Comparison of ENCODE assay signal across 8 cellular contexts in genomic region chr2:238848566-238848940, GRCh38. TPM values are rescaled to one million over a fixed set of nuclear protein-coding genes. Genes with fewer than 3 reads are reported as not detected.
DNase-seq lines count a peak whose midpoint lies in the region; ATAC-seq and TF ChIP-seq lines count a peak whose summit lies in the region.

No MANE protein-coding gene starts in this region.

- H3K27ac ChIP-seq in HUES6 (ENCODE audit: low read depth, low read length), result no peak overlapping the region
- no peak overlapping the region for H3K27ac ChIP-seq in endodermal cell (ENCODE audit: low read depth, low read length)
- peak overlapping the region; percentile 64 for H3K27ac ChIP-seq in lower lobe of right lung
- peak overlapping the region in 5 of 8 donors; percentile 29 to 64 (median 56) for H3K27ac ChIP-seq in spleen

- ATAC-seq in lower lobe of right lung, result peak; percentile 24 to 28

- no peak for TF ChIP-seq CTCF in endodermal cell (conservative IDR thresholded peaks at IDR 0.05)
- TF ChIP-seq CTCF in lower lobe of right lung (IDR thresholded peaks at IDR 0.05), result no peak
- TF ChIP-seq CTCF in spleen (IDR thresholded peaks at IDR 0.05 in 8 of 11, conservative IDR thresholded peaks at IDR 0.05 in 3 of 11), result no peak

- WGBS in endodermal cell (ENCODE audit: insufficient coverage in 1 of 2, insufficient read length in 1 of 2), 2 experiments, result 3 to 4% methylated on average over 5 to 44 of the region's 44 CpGs
- WGBS in spleen, 5 donors, result 0 to 14% (median 11%) methylated on average over 2 to 44 of the region's 44 CpGs

- H3K4me3 ChIP-seq in HUES6 (ENCODE audit: low read depth, low read length) (peak overlapping the region; percentile 62), endodermal cell (ENCODE audit: low read length) (peak overlapping the region; percentile 75), lower lobe of right lung (peak overlapping the region; percentile 63), spleen (peak overlapping the region; percentile 20 to 72 (median 55))

- H3K36me3 Mint-ChIP-seq in endodermal cell (ENCODE audit: low read depth), result no peaks in the 10 kb centered on the region

- no peaks in the 10 kb centered on the region for H3K9me3 ChIP-seq in HUES6 (ENCODE audit: control insufficient read depth, insufficient read depth, low read depth, low read length)
- no peaks in the 10 kb centered on the region for H3K9me3 ChIP-seq in endodermal cell (ENCODE audit: control insufficient read depth, low read length)
- no peaks in the 10 kb centered on the region for H3K9me3 ChIP-seq in lower lobe of right lung
- H3K9me3 ChIP-seq in spleen, result no peaks in the 10 kb centered on the region

- H3K27me3 ChIP-seq in HUES6 (ENCODE audit: control insufficient read depth, insufficient read depth, low read length) (peaks cover 79% of the 10 kb centered on the region), endodermal cell (ENCODE audit: control insufficient read depth, insufficient read depth, low read length, poor library complexity, severe bottlenecking) (peaks cover 85% of the 10 kb centered on the region), lower lobe of right lung (ENCODE audit: low read depth) (peaks cover 68% of the 10 kb centered on the region), spleen (replicated peaks in 1 of 7) (peaks cover 0 to 91% (median 53%) of the 10 kb centered on the region in 7 donors)

- H3K4me1 Mint-ChIP-seq in endodermal cell, result no peaks in the 10 kb centered on the region

- peak overlapping the region; percentile 50 for H3K9ac ChIP-seq in HUES6 (ENCODE audit: low read length)
- H3K9ac ChIP-seq in endodermal cell (ENCODE audit: extremely low read depth, low read length, poor library complexity, severe bottlenecking), result no peak overlapping the region

- H3K36me3 ChIP-seq in HUES6 (ENCODE audit: control insufficient read depth, insufficient read depth, low read length), result no peaks in the 10 kb centered on the region
- no peaks in the 10 kb centered on the region for H3K36me3 ChIP-seq in endodermal cell (ENCODE audit: control insufficient read depth, insufficient read depth, low read length)
- no peaks in the 10 kb centered on the region for H3K36me3 ChIP-seq in lower lobe of right lung
- H3K36me3 ChIP-seq in spleen, result no peaks in the 10 kb centered on the region

- peaks cover 77% of the 10 kb centered on the region for H3K27me3 Mint-ChIP-seq in endodermal cell (ENCODE audit: insufficient read depth)

- no peaks in the 10 kb centered on the region for H3K9me3 Mint-ChIP-seq in endodermal cell

- DNase-seq in endodermal cell, result peak; percentile 59
- DNase-seq in lower lobe of right lung, result no peak
- DNase-seq in spleen, result no peak
- no peak for DNase-seq in stimulated activated CD4-positive, alpha-beta T cell treated with anti-CD3 and anti-CD28 coated beads, Interleukin-1b, Interleukin-23, amount 100 ng/mL, for 48 hours
- no peak for DNase-seq in NCI-H69 (lab: John Stamatoyannopoulos, UW)
- no peak for DNase-seq in AG08396 (ENCODE audit: low spot score)
- no peak for DNase-seq in NCI-H1417 (lab: John Stamatoyannopoulos, UW)

- intact Hi-C loops in lower lobe of right lung (cut with DNase I) (no loop called here), spleen (cut with DNase I; ENCODE audit: low total_unique reads) (no loop called here)

- H3K4me1 ChIP-seq in HUES6 (ENCODE audit: control insufficient read depth, insufficient read depth, low read length) (0 out of 2 replicates have a peak, but pooled peaks cover 8% of the 10 kb centered on the region), endodermal cell (ENCODE audit: control insufficient read depth, insufficient read depth, low read length) (no peaks in the 10 kb centered on the region), lower lobe of right lung (peaks cover 15% of the 10 kb centered on the region), spleen (peaks cover 0 to 40% (median 30%) of the 10 kb centered on the region in 6 donors)

- peak overlapping the region; percentile 56 for H3K4me3 Mint-ChIP-seq in endodermal cell

- H3K27ac Mint-ChIP-seq in endodermal cell, result no peak overlapping the region

- no peak for TF ChIP-seq POLR2A in spleen (IDR thresholded peaks at IDR 0.05)

RNA-seq across cellular contexts. Expression of gene TWIST2, which starts 0.7 kb away (rescaled TPM):
- total RNA-seq in endodermal cell (1 to 10 TPM in 1 of 2 donors, not detected in 1; 1.9 TPM), lower lobe of right lung (8.4 TPM), spleen (1 to 10 TPM; 2.1 to 9.0 (median 2.6) TPM)
- polyA plus RNA-seq in endodermal cell (2013, experiment 1 of 2), result 1.3 TPM
- 0.83 TPM for polyA plus RNA-seq in endodermal cell (2013, experiment 2 of 2)
- polyA plus RNA-seq in spleen, result 1 to 10 TPM; 1.7 to 2.4 (median 2.1) TPM

Comparison
In these comparisons a context has a peak if more than half of its experiments do, and no peak if none do; other contexts are left out.
1. H3K27ac ChIP-seq: peak in lower lobe of right lung (single experiment) and spleen (5 of 8); none in HUES6 (single experiment) and endodermal cell (single experiment).
2. Peak in every context shown above with its lines, with median percentiles within 50 percentile points of each other: H3K4me3 ChIP-seq.